8 cellular contexts compared by ENCODE assay signal in genomic region chr1:65068202-65069011, GRCh38.
A peak's percentile ranks its signal among the peaks of the same experiment; 100 is the strongest.
DNase-seq lines count a peak whose midpoint lies in the region; ATAC-seq and TF ChIP-seq lines count a peak whose summit lies in the region.

No MANE protein-coding gene starts in this region.

- ATAC-seq in HG03045 (IDR thresholded peaks at IDR 0.05; ENCODE audit: unreplicated experiment) (peak; percentile 11), upper lobe of left lung (ENCODE audit: low FRiP score in 2 of 2) (no peak), GM21390 (IDR thresholded peaks at IDR 0.05; ENCODE audit: unreplicated experiment) (no peak)

- TF ChIP-seq EP300 in upper lobe of left lung (IDR thresholded peaks at IDR 0.05): no peak

- peak overlapping the region; percentile 61 to 86 (median 67) for H3K4me3 ChIP-seq in upper lobe of left lung

- peaks cover 31% of the 10 kb centered on the region for H3K4me1 Mint-ChIP-seq in mesothelial cell of epicardium

- no peak for TF ChIP-seq POLR2A in upper lobe of left lung (IDR thresholded peaks at IDR 0.05)

- peak overlapping the region; percentile 86 for H3K27ac Mint-ChIP-seq in mesothelial cell of epicardium

- no peaks in the 10 kb centered on the region for H3K27me3 ChIP-seq in upper lobe of left lung

- peaks cover 20 to 44% (median 34%) of the 10 kb centered on the region in 4 donors for H3K4me1 ChIP-seq in upper lobe of left lung

- H3K27me3 Mint-ChIP-seq in mesothelial cell of epicardium (ENCODE audit: low read depth): peaks cover 22% of the 10 kb centered on the region

- DNase-seq in NCI-H748 (lab: John Stamatoyannopoulos, UW; ENCODE audit: unreplicated experiment) (peak; percentile 37), NCI-H748 treated with DMSO at 0.1 percent for 48 hours (lab: John Stamatoyannopoulos, UW) (no peak), SK-MEL-5 (ENCODE audit: low read depth, low spot score) (peak; percentile 6), dedifferentiated amniotic fluid mesenchymal stem cell (ENCODE audit: extremely low spot score) (peak; percentile 47), mesothelial cell of epicardium (ENCODE audit: low spot score in 2 of 2, unreplicated experiment in 2 of 2) (no peak), upper lobe of left lung (peak in 1 of 2 donors; percentile 31)

- H3K27ac ChIP-seq in upper lobe of left lung: peak overlapping the region; percentile 98 to 100 (median 99)

- peak overlapping the region; percentile 91 for H3K4me3 Mint-ChIP-seq in mesothelial cell of epicardium

- no peaks in the 10 kb centered on the region for H3K9me3 Mint-ChIP-seq in mesothelial cell of epicardium

- no peaks in the 10 kb centered on the region for H3K9me3 ChIP-seq in upper lobe of left lung

- 3% methylated on average over 20 of the region's 20 CpGs for WGBS in upper lobe of left lung, 2 donors

- no peaks in the 10 kb centered on the region for H3K36me3 ChIP-seq in upper lobe of left lung

- TF ChIP-seq CTCF in mesothelial cell of epicardium (IDR thresholded peaks at IDR 0.05; ENCODE audit: unreplicated experiment): no peak
- no peak for TF ChIP-seq CTCF in upper lobe of left lung (IDR thresholded peaks at IDR 0.05)

- in situ Hi-C loops in SK-MEL-5 (cut with HindIII; ENCODE audit: low pct_unique_long_range_greater_than_20kb, low sequenced_read_pairs): no loop called here

- H3K36me3 Mint-ChIP-seq in mesothelial cell of epicardium: no peaks in the 10 kb centered on the region

Comparison
In these comparisons a context has a peak if more than half of its experiments do, and no peak if none do; other contexts are left out.
1. DNase-seq: peak in NCI-H748 (single experiment), SK-MEL-5 (single experiment) and dedifferentiated amniotic fluid mesenchymal stem cell (single experiment); none in NCI-H748 treated with DMSO at 0.1 percent for 48 hours (single experiment) and mesothelial cell of epicardium (0 of 2).